Comparison of ENCODE assay signal across 1 cellular context in genomic region chr2:69547984-69548715, GRCh38.
TF ChIP-seq lines count a peak whose summit lies in the region.

No MANE protein-coding gene starts in this region.

TF ChIP-seq in HEK293, 187 proteins besides CTCF, POLR2A, EP300 and RAD21:
- TF ChIP-seq ZNF366 (tag by site-specific recombination; conservative IDR thresholded peaks at IDR 0.05) (peak; percentile 84), PRDM1 (tag by site-specific recombination; IDR thresholded peaks at IDR 0.05) (peak; percentile 51; the same call in 1 of the 2 replicates), ZSCAN30 (tag by site-specific recombination; IDR thresholded peaks at IDR 0.05) (no peak)
